9 cellular contexts compared by ENCODE assay signal in genomic region chr10:79938728-79939380, GRCh38. TPM values are rescaled to one million over a fixed set of nuclear protein-coding genes. Genes with fewer than 3 reads are reported as not detected.
DNase-seq lines count a peak whose midpoint lies in the region; ATAC-seq lines count a peak whose summit lies in the region.
"Had no signal": no experiment of that assay in that cellular context is flagged by ENCODE, and none has a peak within 500 bp of the region (broad histone marks: within the 10 kb centered on the region; RNA-seq: fewer than 3 reads in every experiment).

No MANE protein-coding gene starts in this region.

- intact Hi-C loops in Right ventricle myocardium superior (cut with DNase I), result loop anchor here (10.0 kb wide), 1 partner anchor 374 kb away; the partner anchor contains the start of gene SFTPA2

- peak; percentile 79 for DNase-seq in Ammon's horn (ENCODE audit: low spot score)
- DNase-seq in KG1 (lab: John Stamatoyannopoulos, UW), result peak; percentile 77
- peak; percentile 65 for DNase-seq in Right ventricle myocardium superior
- no peak for DNase-seq in NCI-H446 treated with DMSO at 0.1 percent for 48 hours (lab: John Stamatoyannopoulos, UW)
- no peak for DNase-seq in A172 (ENCODE audit: low spot score)
- no peak for DNase-seq in activated gamma-delta T cell treated with Interleukin-2 at 50 U/mL for 16 hours

- ATAC-seq in GM19467 (IDR thresholded peaks at IDR 0.05; ENCODE audit: unreplicated experiment) (peak; percentile 62), Right ventricle myocardium superior (ENCODE audit: poor library complexity) (peak; percentile 63), HG03108 (IDR thresholded peaks at IDR 0.05; ENCODE audit: unreplicated experiment) (no peak)

RNA-seq across cellular contexts. Expression of gene SFTPD, which starts 10.1 kb away (rescaled TPM):
- total RNA-seq in Right ventricle myocardium superior, result 0.81 TPM
- 0.12 TPM in 1 of 2 replicates, not detected in the other for total RNA-seq in A172 (2014; rRNA removed; shearing (Covaris generic))
- total RNA-seq: SK-MEL-5 had no signal

Comparison
In these comparisons a context has a peak if more than half of its experiments do, and no peak if none do; other contexts are left out.
1. DNase-seq: peak in Ammon's horn (single experiment), KG1 (single experiment) and Right ventricle myocardium superior (single experiment); none in NCI-H446 treated with DMSO at 0.1 percent for 48 hours (single experiment), A172 (single experiment) and activated gamma-delta T cell treated with Interleukin-2 at 50 U/mL for 16 hours (single experiment).